8 cellular contexts compared by ENCODE assay signal in genomic region chr7:30478349-30479228, GRCh38. TPM values are rescaled to one million over a fixed set of nuclear protein-coding genes. Genes with fewer than 3 reads are reported as not detected.
A peak's percentile ranks its signal among the peaks of the same experiment; 100 is the strongest.
DNase-seq lines count a peak whose midpoint lies in the region; ATAC-seq and TF ChIP-seq lines count a peak whose summit lies in the region.

A gene with protein sequence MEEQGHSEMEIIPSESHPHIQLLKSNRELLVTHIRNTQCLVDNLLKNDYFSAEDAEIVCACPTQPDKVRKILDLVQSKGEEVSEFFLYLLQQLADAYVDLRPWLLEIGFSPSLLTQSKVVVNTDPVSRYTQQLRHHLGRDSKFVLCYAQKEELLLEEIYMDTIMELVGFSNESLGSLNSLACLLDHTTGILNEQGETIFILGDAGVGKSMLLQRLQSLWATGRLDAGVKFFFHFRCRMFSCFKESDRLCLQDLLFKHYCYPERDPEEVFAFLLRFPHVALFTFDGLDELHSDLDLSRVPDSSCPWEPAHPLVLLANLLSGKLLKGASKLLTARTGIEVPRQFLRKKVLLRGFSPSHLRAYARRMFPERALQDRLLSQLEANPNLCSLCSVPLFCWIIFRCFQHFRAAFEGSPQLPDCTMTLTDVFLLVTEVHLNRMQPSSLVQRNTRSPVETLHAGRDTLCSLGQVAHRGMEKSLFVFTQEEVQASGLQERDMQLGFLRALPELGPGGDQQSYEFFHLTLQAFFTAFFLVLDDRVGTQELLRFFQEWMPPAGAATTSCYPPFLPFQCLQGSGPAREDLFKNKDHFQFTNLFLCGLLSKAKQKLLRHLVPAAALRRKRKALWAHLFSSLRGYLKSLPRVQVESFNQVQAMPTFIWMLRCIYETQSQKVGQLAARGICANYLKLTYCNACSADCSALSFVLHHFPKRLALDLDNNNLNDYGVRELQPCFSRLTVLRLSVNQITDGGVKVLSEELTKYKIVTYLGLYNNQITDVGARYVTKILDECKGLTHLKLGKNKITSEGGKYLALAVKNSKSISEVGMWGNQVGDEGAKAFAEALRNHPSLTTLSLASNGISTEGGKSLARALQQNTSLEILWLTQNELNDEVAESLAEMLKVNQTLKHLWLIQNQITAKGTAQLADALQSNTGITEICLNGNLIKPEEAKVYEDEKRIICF (minus strand): TSS chr7:30478784. CDS start chr7:30456921, 21,863 bp downstream.

- CTCF ChIA-PET in RWPE1 (lab: Yijun Ruan, JAX), result interaction anchor here (0.5 to 1.2 kb wide), 5 partner anchors 12 to 151 kb away, joined by 3 to 6 read pairs (median 3); no protein-coding TSS in a partner anchor

- no peaks in the 10 kb centered on the region for H3K9me3 Mint-ChIP-seq in nephron progenitor cell
- no peaks in the 10 kb centered on the region for H3K9me3 Mint-ChIP-seq in stimulated activated naive CD8-positive, alpha-beta T cell treated with anti-CD3 and anti-CD28 coated beads, Interleukin-15, Interleukin-2, amounts not matched to agents 100 ng/mL and 50 ng/mL, for 24 hours

- peaks cover 17% of the 10 kb centered on the region for H3K4me1 Mint-ChIP-seq in nephron progenitor cell
- H3K4me1 Mint-ChIP-seq in stimulated activated naive CD8-positive, alpha-beta T cell treated with anti-CD3 and anti-CD28 coated beads, Interleukin-15, Interleukin-2, amounts not matched to agents 100 ng/mL and 50 ng/mL, for 24 hours (ENCODE audit: low read depth), result peaks cover 60% of the 10 kb centered on the region

- peak; percentile 55 for DNase-seq in DMS153 (lab: John Stamatoyannopoulos, UW)
- peak; percentile 60 for DNase-seq in HuH-7.5 (ENCODE audit: low spot score)
- DNase-seq in RWPE1 (ENCODE audit: low spot score), result peak; percentile 82
- DNase-seq in activated effector memory CD4-positive, alpha-beta T cell treated with Interleukin-2 at 50 U/mL for 16 hours, result peak; percentile 63
- peak; percentile 72 for DNase-seq in fibroblast of the aortic adventitia (ENCODE audit: low read depth)
- DNase-seq in nephron progenitor cell, result peak; percentile 76

- H3K27me3 Mint-ChIP-seq in nephron progenitor cell (ENCODE audit: low read depth, poor library complexity), result no peaks in the 10 kb centered on the region
- H3K27me3 Mint-ChIP-seq in stimulated activated naive CD8-positive, alpha-beta T cell treated with anti-CD3 and anti-CD28 coated beads, Interleukin-15, Interleukin-2, amounts not matched to agents 100 ng/mL and 50 ng/mL, for 24 hours, result no peaks in the 10 kb centered on the region

- TF ChIP-seq CTCF in RWPE1 (conservative IDR thresholded peaks at IDR 0.05; ENCODE audit: low read depth) (no peak), fibroblast of the aortic adventitia (IDR thresholded peaks at IDR 0.05; ENCODE audit: insufficient read depth, low read length) (no peak), nephron progenitor cell (IDR thresholded peaks at IDR 0.05) (no peak)

- H3K4me3 Mint-ChIP-seq in nephron progenitor cell, result peak within 1 kb of the TSS; percentile 89
- H3K4me3 Mint-ChIP-seq in stimulated activated naive CD8-positive, alpha-beta T cell treated with anti-CD3 and anti-CD28 coated beads, Interleukin-15, Interleukin-2, amounts not matched to agents 100 ng/mL and 50 ng/mL, for 24 hours, result peak within 1 kb of the TSS; percentile 91

- peak within 1 kb of the TSS; percentile 80 for H3K4me3 ChIP-seq in fibroblast of the aortic adventitia (ENCODE audit: low read depth, low read length)

- POLR2A ChIA-PET in RWPE1 (lab: Yijun Ruan, JAX; ENCODE audit: low non-redundant PET), result interaction anchor here (0.6 to 0.8 kb wide), 2 partner anchors 16 to 20 kb away, joined by 3 to 4 read pairs; no protein-coding TSS in a partner anchor

- H3K27ac Mint-ChIP-seq in nephron progenitor cell, result no peak within 1 kb of the TSS
- H3K27ac Mint-ChIP-seq in stimulated activated naive CD8-positive, alpha-beta T cell treated with anti-CD3 and anti-CD28 coated beads, Interleukin-15, Interleukin-2, amounts not matched to agents 100 ng/mL and 50 ng/mL, for 24 hours, result peak within 1 kb of the TSS; percentile 84

- peak; percentile 95 for ATAC-seq in GM21515 (IDR thresholded peaks at IDR 0.05; ENCODE audit: unreplicated experiment)

- H3K36me3 Mint-ChIP-seq in nephron progenitor cell (ENCODE audit: low read depth), result no peaks in the 10 kb centered on the region
- H3K36me3 Mint-ChIP-seq in stimulated activated naive CD8-positive, alpha-beta T cell treated with anti-CD3 and anti-CD28 coated beads, Interleukin-15, Interleukin-2, amounts not matched to agents 100 ng/mL and 50 ng/mL, for 24 hours (ENCODE audit: low read depth), result peaks cover 8% of the 10 kb centered on the region

- peak within 1 kb of the TSS; percentile 94 for H3K27ac ChIP-seq in RWPE1

RNA-seq across cellular contexts. Expression of the gene that starts here (rescaled TPM):
- 7.5 and 14.8 TPM in 2 replicates for total RNA-seq in fibroblast of the aortic adventitia (ENCODE audit: low replicate concordance)

Comparison
In these comparisons a context has a peak if more than half of its experiments do, and no peak if none do; other contexts are left out.
1. Peak in every context shown above with its lines: DNase-seq, ATAC-seq, H3K4me3 ChIP-seq and H3K27ac ChIP-seq.